In the genomic region with DNA sequence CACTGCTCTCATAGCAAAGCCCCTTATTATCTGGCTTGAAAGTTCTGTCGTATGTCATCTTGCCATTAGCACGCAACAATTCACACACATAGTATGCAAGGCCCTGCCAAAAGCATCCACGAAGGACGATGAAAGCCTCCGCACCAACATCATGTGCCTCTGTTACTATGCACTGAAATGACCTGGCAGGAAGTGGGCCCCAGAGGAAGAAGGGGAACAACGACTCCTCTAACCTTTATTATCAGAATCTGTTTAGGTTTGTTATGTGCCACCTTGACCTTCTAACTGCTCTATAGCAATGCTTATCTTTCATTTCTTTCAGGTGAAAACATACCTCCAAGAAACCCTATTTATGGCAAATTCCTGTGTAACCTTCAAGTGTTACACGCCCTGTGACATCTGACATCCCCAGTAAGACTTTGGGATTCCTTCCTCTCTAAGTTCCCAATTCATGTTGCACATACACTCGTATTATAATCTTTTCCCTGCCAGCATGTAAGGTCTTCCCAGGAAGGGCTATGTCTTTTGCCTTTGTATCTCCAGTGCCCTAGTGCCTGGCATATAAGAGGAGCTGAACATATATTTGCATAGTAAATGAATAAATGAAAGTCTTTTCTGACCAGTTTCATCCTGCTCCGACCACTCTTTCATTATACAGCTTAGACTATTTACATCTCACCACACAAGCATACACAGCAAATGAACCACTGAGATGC, we compare ENCODE assay signal across 8 cellular contexts. TPM values are rescaled to one million over a fixed set of nuclear protein-coding genes. Genes with fewer than 3 reads are reported as not detected.
DNase-seq lines count a peak whose midpoint lies in the region; ATAC-seq and TF ChIP-seq lines count a peak whose summit lies in the region.

No MANE protein-coding gene starts in this region.

- H3K4me1 Mint-ChIP-seq in activated T-helper 17 cell treated with anti-CD3 and anti-CD28 coated beads, Interleukin-2, amount 50 U/mL, for 72 hours, result peaks cover 51% of the 10 kb centered on the region
- H3K4me1 Mint-ChIP-seq in natural killer cell, result peaks cover 9 to 10% of the 10 kb centered on the region in 2 donors

- no peaks in the 10 kb centered on the region for H3K36me3 ChIP-seq in KOPT-K1 (ENCODE audit: insufficient read depth, low read length)

- DNase-seq in GM10266 (ENCODE audit: extremely low spot score), result peak; percentile 57
- DNase-seq in natural killer cell, result no peak
- no peak for DNase-seq in DMS 273 treated with DMSO at 0.1 percent for 48 hours (lab: John Stamatoyannopoulos, UW)
- no peak for DNase-seq in foreskin melanocyte
- DNase-seq in DMS114 treated with DMSO at 0.1 percent for 48 hours (lab: John Stamatoyannopoulos, UW; ENCODE audit: unreplicated experiment), result no peak

- TF ChIP-seq CTCF in GM10266 (IDR thresholded peaks at IDR 0.05; ENCODE audit: control insufficient read depth, insufficient read depth, low read depth, missing control alignments) (no peak), natural killer cell (IDR thresholded peaks at IDR 0.05) (no peak)

- peak overlapping the region; percentile 100 for H3K27ac Mint-ChIP-seq in activated T-helper 17 cell treated with anti-CD3 and anti-CD28 coated beads, Interleukin-2, amount 50 U/mL, for 72 hours
- H3K27ac Mint-ChIP-seq in natural killer cell, result peak overlapping the region in 1 of 2 donors; percentile 9

- no peaks in the 10 kb centered on the region for H3K9me3 ChIP-seq in KOPT-K1 (ENCODE audit: insufficient read depth, low read length, poor library complexity, severe bottlenecking)

- intact Hi-C loops in natural killer cell (cut with micrococcal nuclease), result no loop called here

- peak overlapping the region; percentile 64 for H3K27ac ChIP-seq in KOPT-K1 (ENCODE audit: low read depth, low read length, poor library complexity, severe bottlenecking)

- peaks cover 39% of the 10 kb centered on the region for H3K36me3 Mint-ChIP-seq in activated T-helper 17 cell treated with anti-CD3 and anti-CD28 coated beads, Interleukin-2, amount 50 U/mL, for 72 hours (ENCODE audit: low read depth)
- no peaks in the 10 kb centered on the region for H3K36me3 Mint-ChIP-seq in natural killer cell

- H3K4me3 Mint-ChIP-seq in activated T-helper 17 cell treated with anti-CD3 and anti-CD28 coated beads, Interleukin-2, amount 50 U/mL, for 72 hours, result peak overlapping the region; percentile 97
- no peak overlapping the region for H3K4me3 Mint-ChIP-seq in natural killer cell

- ATAC-seq in GM21576 (IDR thresholded peaks at IDR 0.05; ENCODE audit: unreplicated experiment), result peak; percentile 85
- ATAC-seq in activated T-helper 17 cell treated with anti-CD3 and anti-CD28 coated beads, Interleukin-2, amount 50 U/mL, for 72 hours (replicated peaks), result peak; percentile 62
- ATAC-seq in natural killer cell, result peak in 2 of 3 donors; percentile 30 to 59

- no peaks in the 10 kb centered on the region for H3K9me3 Mint-ChIP-seq in activated T-helper 17 cell treated with anti-CD3 and anti-CD28 coated beads, Interleukin-2, amount 50 U/mL, for 72 hours
- no peaks in the 10 kb centered on the region for H3K9me3 Mint-ChIP-seq in natural killer cell

- H3K27me3 Mint-ChIP-seq in activated T-helper 17 cell treated with anti-CD3 and anti-CD28 coated beads, Interleukin-2, amount 50 U/mL, for 72 hours, result no peaks in the 10 kb centered on the region
- H3K27me3 Mint-ChIP-seq in natural killer cell (ENCODE audit: low read depth in 2 of 2), result no peaks in the 10 kb centered on the region

RNA-seq across cellular contexts. Expression of gene NDUFV2, which starts 7.0 kb away (rescaled TPM):
- total RNA-seq in activated T-helper 17 cell treated with anti-CD3 and anti-CD28 coated beads, Interleukin-2, amount 50 U/mL, for 72 hours, result 100 to 1,000 TPM; 406 to 520 TPM
- total RNA-seq in natural killer cell, result 100 to 1,000 TPM; 137 to 188 (median 154) TPM

RNA-seq across cellular contexts. Expression of gene ANKRD12, which starts 41.1 kb away (rescaled TPM):
- 100 to 1,000 TPM; 104 to 170 TPM for total RNA-seq in activated T-helper 17 cell treated with anti-CD3 and anti-CD28 coated beads, Interleukin-2, amount 50 U/mL, for 72 hours
- total RNA-seq in natural killer cell, result 100 to 1,000 TPM; 136 to 148 (median 141) TPM
